Comparison of ENCODE assay signal across 2 cellular contexts in the genomic region with DNA sequence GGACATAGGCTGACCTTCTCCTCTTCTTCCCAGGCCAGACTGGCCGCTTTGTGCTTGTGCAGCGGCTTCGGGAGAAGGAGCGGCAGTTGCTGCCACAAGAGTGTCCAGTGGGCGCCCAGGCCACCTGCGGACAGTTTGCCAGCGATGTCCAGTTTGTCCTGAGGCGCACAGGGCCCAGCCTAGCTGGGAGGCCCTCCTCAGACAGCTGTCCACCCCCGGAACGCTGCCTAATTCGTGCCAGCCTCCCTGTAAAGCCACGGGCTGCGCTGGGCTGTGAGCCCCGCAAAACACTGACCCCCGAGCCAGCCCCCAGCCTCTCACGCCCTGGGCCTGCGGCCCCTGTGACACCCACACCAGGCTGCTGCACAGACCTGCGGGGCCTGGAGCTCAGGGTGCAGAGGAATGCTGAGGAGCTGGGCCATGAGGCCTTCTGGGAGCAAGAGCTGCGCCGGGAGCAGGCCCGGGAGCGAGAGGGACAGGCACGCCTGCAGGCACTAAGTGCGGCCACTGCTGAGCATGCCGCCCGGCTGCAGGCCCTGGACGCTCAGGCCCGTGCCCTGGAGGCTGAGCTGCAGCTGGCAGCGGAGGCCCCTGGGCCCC.
TF ChIP-seq lines count a peak whose summit lies in the region.

No MANE protein-coding gene starts in this region.

TF ChIP-seq in SK-N-SH, 30 proteins besides CTCF, POLR2A, EP300 and RAD21:
- TF ChIP-seq TEAD4 (IDR thresholded peaks at IDR 0.05; ENCODE audit: borderline replicate concordance, insufficient read depth): no peak
- TF ChIP-seq, protein P1, sequence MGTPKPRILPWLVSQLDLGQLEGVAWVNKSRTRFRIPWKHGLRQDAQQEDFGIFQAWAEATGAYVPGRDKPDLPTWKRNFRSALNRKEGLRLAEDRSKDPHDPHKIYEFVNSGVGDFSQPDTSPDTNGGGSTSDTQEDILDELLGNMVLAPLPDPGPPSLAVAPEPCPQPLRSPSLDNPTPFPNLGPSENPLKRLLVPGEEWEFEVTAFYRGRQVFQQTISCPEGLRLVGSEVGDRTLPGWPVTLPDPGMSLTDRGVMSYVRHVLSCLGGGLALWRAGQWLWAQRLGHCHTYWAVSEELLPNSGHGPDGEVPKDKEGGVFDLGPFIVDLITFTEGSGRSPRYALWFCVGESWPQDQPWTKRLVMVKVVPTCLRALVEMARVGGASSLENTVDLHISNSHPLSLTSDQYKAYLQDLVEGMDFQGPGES (IDR thresholded peaks at IDR 0.05; ENCODE audit: low read depth, low read length): no peak
- no peak for TF ChIP-seq RCOR1 (IDR thresholded peaks at IDR 0.05; ENCODE audit: low read length)

TF ChIP-seq in SK-N-SH treated with all-trans-retinoic acid at 6 μM for 48 hours, 23 proteins besides CTCF, POLR2A, EP300 and RAD21 (continued from another document):
- TF ChIP-seq CSDC2 (CRISPR knock-in tag; IDR thresholded peaks at IDR 0.05) (no peak), ESRRG (CRISPR knock-in tag; IDR thresholded peaks at IDR 0.05) (no peak)
TF ChIP-seq in SK-N-SH treated with all-trans-retinoic acid at 6 μM for 48 hours: peak in this region for 0.
